15 cellular contexts compared by ENCODE assay signal in the genomic region with DNA sequence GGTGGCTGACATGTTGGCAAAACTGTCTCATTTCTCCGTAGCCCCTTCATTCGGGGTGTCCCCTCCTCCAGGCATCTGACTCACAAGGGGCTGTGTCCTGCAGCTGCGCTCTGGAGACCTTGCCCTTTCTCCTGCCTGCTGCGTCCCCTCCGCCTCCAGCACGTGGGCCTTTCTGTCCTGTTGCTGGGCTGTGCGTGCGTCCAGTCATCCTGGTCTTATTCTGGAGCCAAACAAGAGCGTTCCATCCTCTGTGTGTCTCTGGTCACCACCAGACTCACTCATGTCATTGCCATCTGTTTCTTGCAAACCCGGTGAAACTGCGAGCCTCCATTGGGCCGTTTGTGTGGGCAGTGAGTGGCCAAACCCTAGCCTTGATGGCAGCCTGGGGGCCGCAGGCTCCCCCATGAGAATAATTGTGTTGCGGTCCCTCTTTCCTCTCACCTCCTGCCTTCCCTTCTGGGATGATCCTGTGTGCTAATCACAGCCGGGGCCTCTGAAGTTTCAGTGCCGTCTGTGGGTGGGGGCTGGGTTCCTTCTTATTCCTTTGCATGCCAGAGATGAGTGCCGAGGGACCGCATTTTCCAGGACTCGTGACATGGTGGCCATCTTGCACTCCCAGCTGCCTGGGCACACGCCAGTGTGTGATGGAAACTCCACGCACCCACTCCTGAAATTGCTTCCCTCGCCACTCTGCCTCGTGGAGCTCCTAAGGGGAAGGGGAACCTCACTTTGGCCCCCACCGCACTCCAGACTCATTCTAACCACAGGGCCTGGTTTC.
A peak's percentile ranks its signal among the peaks of the same experiment; 100 is the strongest.
DNase-seq lines count a peak whose midpoint lies in the region; TF ChIP-seq lines count a peak whose summit lies in the region.
"Had no signal": no experiment of that assay in that cellular context is flagged by ENCODE, and none has a peak within 500 bp of the region (broad histone marks: within the 10 kb centered on the region; RNA-seq: fewer than 3 reads in every experiment).

No MANE protein-coding gene starts in this region.

- peak overlapping the region; percentile 68 for H3K4me2 ChIP-seq in mammary epithelial cell (ENCODE audit: insufficient read depth, low read depth, low read length)

- peak overlapping the region; percentile 9 for H2AFZ ChIP-seq in mammary epithelial cell (ENCODE audit: low read depth, low read length)

- TF ChIP-seq CTCF in mammary epithelial cell (conservative IDR thresholded peaks at IDR 0.05 in 1 of 2, IDR thresholded peaks at IDR 0.05 in 1 of 2; ENCODE audit: extremely low read depth in 1 of 2, insufficient read depth in 1 of 2, low read depth in 1 of 2, low read length in 2 of 2) (no peak), MCF 10A (IDR thresholded peaks at IDR 0.05; ENCODE audit: unreplicated experiment) (no peak), RWPE1 (conservative IDR thresholded peaks at IDR 0.05; ENCODE audit: low read depth) (no peak), endothelial cell (IDR thresholded peaks at IDR 0.05; ENCODE audit: unreplicated experiment) (no peak), Peyer's patch (IDR thresholded peaks at IDR 0.05) (no peak)

- no peaks in the 10 kb centered on the region for H3K9me3 Mint-ChIP-seq in MCF 10A (ENCODE audit: unreplicated experiment)
- H3K9me3 Mint-ChIP-seq in endothelial cell (ENCODE audit: unreplicated experiment), result no peaks in the 10 kb centered on the region
- H3K9me3 Mint-ChIP-seq: CD4-positive, alpha-beta T cell had no signal

- peaks cover 30% of the 10 kb centered on the region for H3K27me3 Mint-ChIP-seq in MCF 10A (ENCODE audit: insufficient read depth, unreplicated experiment)
- H3K27me3 Mint-ChIP-seq in endothelial cell (ENCODE audit: unreplicated experiment), result peaks cover 4% of the 10 kb centered on the region

- in situ Hi-C loops in mammary epithelial cell (cut with MboI; ENCODE audit: low sequenced_read_pairs in 2 of 2), result no loop called here

- POLR2A ChIA-PET in MCF 10A (lab: Yijun Ruan, JAX), result no interaction called here
- POLR2A ChIA-PET in RWPE1 (lab: Yijun Ruan, JAX; ENCODE audit: low non-redundant PET), result no interaction called here

- H3K27ac ChIP-seq in mammary epithelial cell (ENCODE audit: insufficient read depth, low read depth, low read length), result no peak overlapping the region
- peak overlapping the region; percentile 53 for H3K27ac ChIP-seq in RWPE1
- H3K27ac ChIP-seq in Peyer's patch, result no peak overlapping the region

- H3K4me1 ChIP-seq in mammary epithelial cell (ENCODE audit: insufficient read depth, low read length) (peaks cover 26% of the 10 kb centered on the region), Peyer's patch (no peaks in the 10 kb centered on the region)

- CTCF ChIA-PET in mammary epithelial cell (lab: Charles Lee; ENCODE audit: low non-redundant PET), result no interaction called here
- CTCF ChIA-PET in MCF 10A (lab: Yijun Ruan, JAX), result interaction anchor here (0.9 kb wide), 1 partner anchor 14 kb away, joined by 5 read pairs; no protein-coding TSS in a partner anchor
- CTCF ChIA-PET in RWPE1 (lab: Yijun Ruan, JAX), result no interaction called here

- H3K4me3 Mint-ChIP-seq in MCF 10A (ENCODE audit: unreplicated experiment) (no peak overlapping the region), endothelial cell (ENCODE audit: unreplicated experiment) (no peak overlapping the region)
- H3K4me3 Mint-ChIP-seq: CD4-positive, alpha-beta T cell had no signal

- H3K4me3 ChIP-seq in mammary epithelial cell (replicated peaks in 1 of 3; ENCODE audit: insufficient read depth in 1 of 3, low read depth in 2 of 3, low read length in 3 of 3) (no peak overlapping the region), Peyer's patch (no peak overlapping the region)

- H3K27me3 ChIP-seq in mammary epithelial cell (ENCODE audit: insufficient read depth, low read length) (no peaks in the 10 kb centered on the region), Peyer's patch (no peaks in the 10 kb centered on the region)

- H3K4me1 Mint-ChIP-seq in MCF 10A (ENCODE audit: insufficient read depth, unreplicated experiment) (no peaks in the 10 kb centered on the region), endothelial cell (ENCODE audit: unreplicated experiment) (no peaks in the 10 kb centered on the region)

- no TSS peak for BruUV-seq in mammary epithelial cell (replicated peaks; lab: Mats Ljungman, UMichigan)
- no TSS peak for BruUV-seq in MCF 10A (replicated peaks; lab: Mats Ljungman, UMichigan)

- 54% methylated on average over 23 of the region's 24 CpGs for WGBS in mammary epithelial cell (ENCODE audit: low coverage, missing lambda C conversion rate)

- no peaks in the 10 kb centered on the region for H4K20me1 ChIP-seq in mammary epithelial cell (ENCODE audit: insufficient read depth, low read length)

- intact Hi-C loops in mammary epithelial cell (cut with micrococcal nuclease), result loop anchor here (1.0 to 5.0 kb wide), 2 partner anchors 12 to 84 kb away; no protein-coding TSS in a partner anchor
- intact Hi-C loops in MCF 10A (cut with micrococcal nuclease), result no loop called here

- no peak overlapping the region for H3K9ac ChIP-seq in mammary epithelial cell (ENCODE audit: insufficient read depth, low read length)

- no peaks in the 10 kb centered on the region for H3K79me2 ChIP-seq in mammary epithelial cell (ENCODE audit: insufficient read depth, low read length)

- H3K9me3 ChIP-seq in mammary epithelial cell (replicated peaks; ENCODE audit: insufficient read depth, low read length) (no peaks in the 10 kb centered on the region), Peyer's patch (no peaks in the 10 kb centered on the region)

- dilution Hi-C loops in mammary epithelial cell (cut with HindIII; ENCODE audit: low sequenced_read_pairs), result loop anchor here (10.0 kb wide), 1 partner anchor 453 kb away; no protein-coding TSS in a partner anchor

- no peak for DNase-seq in mammary epithelial cell
- no peak for DNase-seq in MCF 10A (ENCODE audit: unreplicated experiment)
- no peak for DNase-seq in RWPE1 (ENCODE audit: low spot score)
- peak; percentile 81 for DNase-seq in foreskin melanocyte
- DNase-seq in endothelial cell (ENCODE audit: low spot score), result no peak
- DNase-seq in NCI-H2081 treated with DMSO at 0.1 percent for 48 hours (lab: John Stamatoyannopoulos, UW), result no peak
- no peak for DNase-seq in Peyer's patch
- no peak for DNase-seq in occipital lobe (lab: John Stamatoyannopoulos, UW)
- DNase-seq: AML-193; Calu3; CD4-positive, alpha-beta T cell; DND-41; NCI-H1436; NCI-H2227 treated with DMSO at 0.1 percent for 48 hours; SHP77 treated with DMSO at 0.1 percent for 48 hours had no signal

- no peak for TF ChIP-seq POLR2A in Peyer's patch (IDR thresholded peaks at IDR 0.05)

- H3K27ac Mint-ChIP-seq in MCF 10A (ENCODE audit: low read depth, unreplicated experiment) (no peak overlapping the region), endothelial cell (ENCODE audit: unreplicated experiment) (no peak overlapping the region)
- H3K27ac Mint-ChIP-seq: CD4-positive, alpha-beta T cell had no signal

- H3K36me3 ChIP-seq in mammary epithelial cell (ENCODE audit: insufficient read depth, low read length) (no peaks in the 10 kb centered on the region), Peyer's patch (no peaks in the 10 kb centered on the region)

- H3K36me3 Mint-ChIP-seq in MCF 10A (ENCODE audit: insufficient read depth, unreplicated experiment), result no peaks in the 10 kb centered on the region
- H3K36me3 Mint-ChIP-seq in endothelial cell (ENCODE audit: low read depth, unreplicated experiment), result no peaks in the 10 kb centered on the region
